8 cellular contexts compared by ENCODE assay signal in genomic region chr12:126069549-126070165, GRCh38.
A peak's percentile ranks its signal among the peaks of the same experiment; 100 is the strongest.
DNase-seq lines count a peak whose midpoint lies in the region; ATAC-seq, FAIRE-seq and TF ChIP-seq lines count a peak whose summit lies in the region.

No MANE protein-coding gene starts in this region.

- H3K4me1 ChIP-seq in heart right ventricle (no peaks in the 10 kb centered on the region), Panc1 (ENCODE audit: control insufficient read depth, insufficient read depth, low read length) (no peaks in the 10 kb centered on the region)

- no peak for FAIRE-seq in HTR-8/SVneo (lab: Jason Lieb, UNC)

- no peaks in the 10 kb centered on the region for H3K36me3 ChIP-seq in heart right ventricle
- no peaks in the 10 kb centered on the region for H3K36me3 ChIP-seq in Panc1 (ENCODE audit: control insufficient read depth, insufficient read depth, low read length)
- no peaks in the 10 kb centered on the region for H3K36me3 ChIP-seq in brain microvascular endothelial cell (replicated peaks)

- DNase-seq in heart right ventricle: no peak
- no peak for DNase-seq in cardiac septum (ENCODE audit: low spot score)
- DNase-seq in HTR-8/SVneo (ENCODE audit: insufficient read length, low spot score): peak; percentile 3
- no peak for DNase-seq in Panc1 (ENCODE audit: low read depth, low spot score)
- peak; percentile 50 for DNase-seq in brain microvascular endothelial cell
- peak; percentile 62 for DNase-seq in mucosa of gallbladder (ENCODE audit: low spot score)
- DNase-seq in caudate nucleus (lab: John Stamatoyannopoulos, UW): no peak

- 12 to 20% methylated on average over 4 of the region's 4 CpGs for WGBS in heart right ventricle, 2 donors

- in situ Hi-C loops in Panc1 (cut with HindIII; ENCODE audit: low pct_unique_long_range_greater_than_20kb, low sequenced_read_pairs) (no loop called here), brain microvascular endothelial cell (cut with HindIII; ENCODE audit: low pct_ligation_motif_present, low sequenced_read_pairs) (no loop called here)

- ATAC-seq in heart right ventricle (no peak), Panc1 (peak; percentile 63; the same call in 1 of the 2 replicates), GM19023 (IDR thresholded peaks at IDR 0.05; ENCODE audit: unreplicated experiment) (no peak)

- POLR2A ChIA-PET in Panc1 (lab: Charles Lee): no interaction called here

- intact Hi-C loops in heart right ventricle (cut with DNase I): loop anchor here in 1 of 10 donors (5.0 kb wide), 1 partner anchor 803 kb away; no protein-coding TSS in a partner anchor
- intact Hi-C loops in cardiac septum (cut with DNase I): no loop called here
- intact Hi-C loops in Panc1 (cut with micrococcal nuclease; ENCODE audit: unreplicated experiment): loop anchor here (5.0 to 10.0 kb wide), 4 partner anchors 535 to 1313 kb away; no protein-coding TSS in a partner anchor

- CTCF ChIA-PET in Panc1 (lab: Charles Lee): no interaction called here

- H3K4me3 ChIP-seq in heart right ventricle (no peak overlapping the region), Panc1 (ENCODE audit: low read depth in 2 of 2, low read length in 2 of 2) (no peak overlapping the region), brain microvascular endothelial cell (ENCODE audit: low read depth, low read length) (no peak overlapping the region)

- H3K27me3 ChIP-seq in heart right ventricle (peaks cover 0 to 6% (median 0%) of the 10 kb centered on the region in 7 donors), Panc1 (ENCODE audit: control insufficient read depth, insufficient read depth, low read length) (no peaks in the 10 kb centered on the region), brain microvascular endothelial cell (replicated peaks) (no peaks in the 10 kb centered on the region)

- peaks cover 0 to 39% (median 3%) of the 10 kb centered on the region in 11 donors for H3K9me3 ChIP-seq in heart right ventricle
- no peaks in the 10 kb centered on the region for H3K9me3 ChIP-seq in Panc1 (ENCODE audit: control insufficient read depth, insufficient read depth, low read depth, low read length)

- peak in 7 of 9 donors; percentile 22 to 69 (median 42) for TF ChIP-seq CTCF in heart right ventricle (IDR thresholded peaks at IDR 0.05)
- peak; percentile 78 for TF ChIP-seq CTCF in Panc1 (IDR thresholded peaks at IDR 0.05)
- TF ChIP-seq CTCF in brain microvascular endothelial cell (IDR thresholded peaks at IDR 0.05; ENCODE audit: low read depth, low read length, missing control alignments): peak; percentile 62

- H3K27ac ChIP-seq in heart right ventricle (no peak overlapping the region), Panc1 (ENCODE audit: low read length) (no peak overlapping the region), brain microvascular endothelial cell (no peak overlapping the region), caudate nucleus (ENCODE audit: low read depth, low read length) (no peak overlapping the region)

- no TSS peak for BruUV-seq in Panc1 (replicated peaks; lab: Mats Ljungman, UMichigan)

Comparison
In these comparisons a context has a peak if more than half of its experiments do, and no peak if none do; other contexts are left out.
1. DNase-seq: peak in HTR-8/SVneo (single experiment), brain microvascular endothelial cell (single experiment) and mucosa of gallbladder (single experiment); none in heart right ventricle (0 of 2), cardiac septum (single experiment), Panc1 (single experiment) and caudate nucleus (0 of 61).
2. Peak in every context shown above with its lines, with median percentiles within 50 percentile points of each other: CTCF ChIP-seq.